ENCODE assay signal across 26 cellular contexts in the genomic region with DNA sequence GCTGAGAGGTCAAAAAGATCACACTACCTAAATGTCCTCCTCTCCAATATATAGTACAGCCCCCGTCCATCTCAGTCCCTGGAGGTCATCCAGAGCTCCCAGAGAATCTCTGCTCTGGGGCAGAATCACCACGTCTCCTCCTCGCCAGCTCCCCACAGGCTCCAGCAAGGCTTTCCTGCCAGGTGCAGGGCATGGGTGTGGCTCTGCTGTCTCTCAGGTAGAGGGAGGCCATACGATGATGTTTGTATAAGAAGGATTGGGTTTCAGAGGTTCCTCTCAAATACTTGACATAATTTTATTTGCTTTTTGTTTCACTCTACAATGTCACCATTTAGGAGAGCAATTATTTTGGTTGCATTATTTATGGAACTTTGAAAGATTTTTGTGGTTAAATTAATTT.
DNase-seq lines count a peak whose midpoint lies in the region; ATAC-seq and TF ChIP-seq lines count a peak whose summit lies in the region.
"Had no signal": no experiment of that assay in that cellular context is flagged by ENCODE, and none has a peak within 500 bp of the region (broad histone marks: within the 10 kb centered on the region; RNA-seq: fewer than 3 reads in every experiment).

No MANE protein-coding gene starts in this region.

- H3K9me3 ChIP-seq in right atrium auricular region: peaks cover 0 to under 1% of the 10 kb centered on the region in 2 donors
- H3K9me3 ChIP-seq: adrenal gland; BLaER1 treated with 17β-estradiol and CSF1 and Interleukin-3, amounts not matched to agents 10 nM and 100 nM; Caco-2; Peyer's patch; suprapubic skin; upper lobe of left lung had no signal

- ATAC-seq in foreskin keratinocyte (peak; percentile 34), HG02885 (IDR thresholded peaks at IDR 0.05; ENCODE audit: poor library complexity, unreplicated experiment) (no peak)
- ATAC-seq: activated CD8-positive, alpha-beta T cell treated with anti-CD3 and anti-CD28 coated beads for 36 hours; GM23338; left lobe of liver had no signal

- TF ChIP-seq CTCF in foreskin keratinocyte (conservative IDR thresholded peaks at IDR 0.05) (no peak), right atrium auricular region (IDR thresholded peaks at IDR 0.05) (no peak)

- H3K27me3 ChIP-seq in foreskin keratinocyte (no peaks in the 10 kb centered on the region), right atrium auricular region (no peaks in the 10 kb centered on the region)
- H3K27me3 ChIP-seq: adrenal gland; BLaER1 treated with 17β-estradiol and CSF1 and Interleukin-3, amounts not matched to agents 10 nM and 100 nM; Peyer's patch; suprapubic skin; upper lobe of left lung had no signal

- no peak overlapping the region for H3K4me3 ChIP-seq in right atrium auricular region
- H3K4me3 ChIP-seq: adrenal gland; BLaER1 treated with 17β-estradiol and CSF1 and Interleukin-3, amounts not matched to agents 10 nM and 100 nM; GM23338; Peyer's patch; suprapubic skin; upper lobe of left lung had no signal

- H3K36me3 ChIP-seq in right atrium auricular region: no peaks in the 10 kb centered on the region
- H3K36me3 ChIP-seq: adrenal gland; BLaER1 treated with 17β-estradiol and CSF1 and Interleukin-3, amounts not matched to agents 10 nM and 100 nM; Peyer's patch; suprapubic skin; upper lobe of left lung had no signal

- peak; percentile 18 for DNase-seq in DMS53 (lab: John Stamatoyannopoulos, UW)
- DNase-seq in DMS53 treated with DMSO at 0.1 percent for 48 hours (lab: John Stamatoyannopoulos, UW; ENCODE audit: unreplicated experiment): no peak
- DNase-seq in NCI-H1417 (lab: John Stamatoyannopoulos, UW): peak; percentile 46 to 93 (median 73)
- DNase-seq in NCI-H345 (lab: John Stamatoyannopoulos, UW): peak; percentile 84
- no peak for DNase-seq in foreskin keratinocyte
- no peak for DNase-seq in right atrium auricular region (ENCODE audit: low spot score)
- DNase-seq in KG1 (lab: John Stamatoyannopoulos, UW): no peak
- DNase-seq: activated CD8-positive, alpha-beta memory T cell treated with anti-CD3 and anti-CD28 coated beads, Interleukin-2, amount 50 U/mL, for 48 hours; activated CD8-positive, alpha-beta T cell treated with anti-CD3 and anti-CD28 coated beads for 36 hours; activated naive CD4-positive, alpha-beta T cell treated with Interleukin-2 at 50 U/mL for 16 hours; adrenal gland; Caco-2; HFFc6; NCI-H1092; NCI-H2227 treated with DMSO at 0.1 percent for 48 hours; nephron progenitor cell; Peyer's patch; SHP77 treated with DMSO at 0.1 percent for 48 hours; stimulated activated naive CD4-positive, alpha-beta T cell treated with Interleukin-2 at 50 U/mL for 16 hours; upper lobe of left lung had no signal

- H3K27ac ChIP-seq in foreskin keratinocyte: no peak overlapping the region
- H3K27ac ChIP-seq in right atrium auricular region: no peak overlapping the region
- H3K27ac ChIP-seq: 22Rv1; adrenal gland; BLaER1 treated with 17β-estradiol and CSF1 and Interleukin-3, amounts not matched to agents 10 nM and 100 nM; Peyer's patch; suprapubic skin; upper lobe of left lung had no signal

- H3K4me1 ChIP-seq in foreskin keratinocyte: no peaks in the 10 kb centered on the region
- no peaks in the 10 kb centered on the region for H3K4me1 ChIP-seq in right atrium auricular region
- H3K4me1 ChIP-seq: adrenal gland, Peyer's patch had no signal

Comparison
In these comparisons a context has a peak if more than half of its experiments do, and no peak if none do; other contexts are left out.
1. DNase-seq: peak in DMS53 (single experiment), NCI-H1417 (3 of 3) and NCI-H345 (single experiment); none in DMS53 treated with DMSO at 0.1 percent for 48 hours (single experiment), foreskin keratinocyte (0 of 2), right atrium auricular region (single experiment) and KG1 (single experiment).